In genomic region chr11:128380280-128380604, GRCh38 we compare ENCODE assay signal across 25 cellular contexts.
DNase-seq lines count a peak whose midpoint lies in the region; ATAC-seq and TF ChIP-seq lines count a peak whose summit lies in the region.
"Had no signal": no experiment of that assay in that cellular context is flagged by ENCODE, and none has a peak within 500 bp of the region (broad histone marks: within the 10 kb centered on the region; RNA-seq: fewer than 3 reads in every experiment).

No MANE protein-coding gene starts in this region.

- no peaks in the 10 kb centered on the region for H3K27me3 Mint-ChIP-seq in activated naive CD4-positive, alpha-beta T cell treated with anti-CD3 and anti-CD28 coated beads, Interleukin-2, amount 50 U/mL, for 24 hours
- no peaks in the 10 kb centered on the region for H3K27me3 Mint-ChIP-seq in activated naive CD4-positive, alpha-beta T cell treated with anti-CD3 and anti-CD28 coated beads, Interleukin-2, amount 10 ng/mL, durations not matched to agents 7 days and 5 days
- no peaks in the 10 kb centered on the region for H3K27me3 Mint-ChIP-seq in activated naive CD8-positive, alpha-beta T cell treated with anti-CD3 and anti-CD28 coated beads, Interleukin-2, amount 50 U/mL, for 24 hours
- H3K27me3 Mint-ChIP-seq: naive B cell had no signal

- peaks cover 1% of the 10 kb centered on the region for H3K36me3 Mint-ChIP-seq in activated naive CD4-positive, alpha-beta T cell treated with anti-CD3 and anti-CD28 coated beads, Interleukin-2, amount 50 U/mL, for 24 hours
- peaks cover 17% of the 10 kb centered on the region for H3K36me3 Mint-ChIP-seq in activated naive CD4-positive, alpha-beta T cell treated with anti-CD3 and anti-CD28 coated beads, Interleukin-2, amount 10 ng/mL, durations not matched to agents 7 days and 5 days
- peaks cover 18% of the 10 kb centered on the region for H3K36me3 Mint-ChIP-seq in activated naive CD8-positive, alpha-beta T cell treated with anti-CD3 and anti-CD28 coated beads, Interleukin-2, amount 50 U/mL, for 24 hours (ENCODE audit: low read depth)
- H3K36me3 Mint-ChIP-seq: CD14-positive monocyte had no signal

- peaks cover 25% of the 10 kb centered on the region for H3K4me1 ChIP-seq in PC-3 (ENCODE audit: insufficient read depth, low read length)
- H3K4me1 ChIP-seq in osteoblast (ENCODE audit: insufficient read depth, low read length) = no peaks in the 10 kb centered on the region
- H3K4me1 ChIP-seq in left ventricle myocardium inferior = peaks cover 3% of the 10 kb centered on the region
- H3K4me1 ChIP-seq: adrenal gland, body of pancreas, psoas muscle, SJCRH30, vagina had no signal

- H3K9me3 ChIP-seq in PC-3 (ENCODE audit: low read length) (no peaks in the 10 kb centered on the region), osteoblast (ENCODE audit: low read depth, low read length) (no peaks in the 10 kb centered on the region), left ventricle myocardium inferior (replicated peaks) (peaks cover 20% of the 10 kb centered on the region)
- H3K9me3 ChIP-seq: adrenal gland, body of pancreas, psoas muscle, SJCRH30, vagina had no signal

- peaks cover 48% of the 10 kb centered on the region for H3K4me1 Mint-ChIP-seq in activated naive CD4-positive, alpha-beta T cell treated with anti-CD3 and anti-CD28 coated beads, Interleukin-2, amount 50 U/mL, for 24 hours
- peaks cover 23% of the 10 kb centered on the region for H3K4me1 Mint-ChIP-seq in activated naive CD4-positive, alpha-beta T cell treated with anti-CD3 and anti-CD28 coated beads, Interleukin-2, amount 10 ng/mL, durations not matched to agents 7 days and 5 days
- H3K4me1 Mint-ChIP-seq in activated naive CD8-positive, alpha-beta T cell treated with anti-CD3 and anti-CD28 coated beads, Interleukin-2, amount 50 U/mL, for 24 hours = peaks cover 37% of the 10 kb centered on the region
- H3K4me1 Mint-ChIP-seq: CD14-positive monocyte had no signal

- no peak for DNase-seq in activated naive CD4-positive, alpha-beta T cell treated with anti-CD3 and anti-CD28 coated beads, Interleukin-2, amount 10 ng/mL, durations not matched to agents 7 days and 5 days
- DNase-seq in PC-3 = peak; percentile 36
- no peak for DNase-seq in activated naive CD8-positive, alpha-beta T cell treated with anti-CD3 and anti-CD28 coated beads, Interleukin-2, amount 50 U/mL, for 24 hours
- peak; percentile 3 for DNase-seq in osteoblast (ENCODE audit: insufficient read length, low spot score, missing footprints)
- DNase-seq in left ventricle myocardium inferior = no peak
- DNase-seq: activated effector memory CD4-positive, alpha-beta T cell treated with Interleukin-2 at 50 U/mL for 16 hours; adrenal gland; body of pancreas; HFFc6; left ventricle myocardium superior; MG63; naive B cell; NCI-H1417; NCI-H2081; NCI-H2227 treated with DMSO at 0.1 percent for 48 hours; NCI-H69; psoas muscle; SJCRH30; stimulated activated naive CD4-positive, alpha-beta T cell treated with Interleukin-2 at 50 U/mL for 16 hours had no signal

- TF ChIP-seq CTCF in PC-3 (conservative IDR thresholded peaks at IDR 0.05; ENCODE audit: low read depth, low read length) (no peak), osteoblast (IDR thresholded peaks at IDR 0.05; ENCODE audit: extremely low read depth, low read depth, low read length) (no peak), left ventricle myocardium inferior (IDR thresholded peaks at IDR 0.05; ENCODE audit: borderline replicate concordance) (no peak)

- CTCF ChIA-PET in activated naive CD4-positive, alpha-beta T cell treated with anti-CD3 and anti-CD28 coated beads, Interleukin-2, amount 10 ng/mL, durations not matched to agents 7 days and 5 days (lab: Charles Lee) = interaction anchor here (1.0 kb wide), 1 partner anchor 250 kb away, joined by 3 read pairs; no protein-coding TSS in a partner anchor
- CTCF ChIA-PET in PC-3 (lab: Charles Lee) = no interaction called here

- H3K27ac Mint-ChIP-seq in activated naive CD4-positive, alpha-beta T cell treated with anti-CD3 and anti-CD28 coated beads, Interleukin-2, amount 50 U/mL, for 24 hours = peak overlapping the region; percentile 80
- H3K27ac Mint-ChIP-seq in activated naive CD4-positive, alpha-beta T cell treated with anti-CD3 and anti-CD28 coated beads, Interleukin-2, amount 10 ng/mL, durations not matched to agents 7 days and 5 days = no peak overlapping the region
- peak overlapping the region; percentile 69 for H3K27ac Mint-ChIP-seq in activated naive CD8-positive, alpha-beta T cell treated with anti-CD3 and anti-CD28 coated beads, Interleukin-2, amount 50 U/mL, for 24 hours
- H3K27ac Mint-ChIP-seq: CD14-positive monocyte, HFFc6, mesothelial cell of epicardium had no signal

- H3K4me3 ChIP-seq in PC-3 (ENCODE audit: low read length) (no peak overlapping the region), osteoblast (ENCODE audit: insufficient read depth, low read length) (no peak overlapping the region), left ventricle myocardium inferior (no peak overlapping the region)
- H3K4me3 ChIP-seq: adrenal gland, body of pancreas, MG63, psoas muscle, SJCRH30, vagina had no signal

- POLR2A ChIA-PET in PC-3 (lab: Charles Lee; ENCODE audit: unreplicated experiment) = no interaction called here

- H3K79me2 ChIP-seq in PC-3 (ENCODE audit: low read length) (no peaks in the 10 kb centered on the region), osteoblast (ENCODE audit: insufficient read depth, low read length) (no peaks in the 10 kb centered on the region)

- H3K9me2 ChIP-seq in PC-3 (replicated peaks; ENCODE audit: low read length) = no peaks in the 10 kb centered on the region

- no peaks in the 10 kb centered on the region for H3K27me3 ChIP-seq in PC-3 (ENCODE audit: low read length)
- H3K27me3 ChIP-seq in osteoblast (ENCODE audit: insufficient read depth, low read length) = no peaks in the 10 kb centered on the region
- H3K27me3 ChIP-seq in left ventricle myocardium inferior (ENCODE audit: low read depth) = no peaks in the 10 kb centered on the region
- H3K27me3 ChIP-seq: adrenal gland, body of pancreas, MG63, SJCRH30, vagina had no signal

- intact Hi-C loops in PC-3 (cut with micrococcal nuclease) (no loop called here), left ventricle myocardium inferior (cut with micrococcal nuclease) (no loop called here)

- H3K36me3 ChIP-seq in PC-3 (ENCODE audit: low read depth, low read length) (no peaks in the 10 kb centered on the region), osteoblast (ENCODE audit: insufficient read depth, low read length) (no peaks in the 10 kb centered on the region), left ventricle myocardium inferior (no peaks in the 10 kb centered on the region)
- H3K36me3 ChIP-seq: adrenal gland, MG63, SJCRH30, vagina had no signal

- no peak overlapping the region for H3K27ac ChIP-seq in PC-3 (ENCODE audit: low read length)
- no peak overlapping the region for H3K27ac ChIP-seq in osteoblast (ENCODE audit: low read depth, low read length)
- H3K27ac ChIP-seq in left ventricle myocardium inferior (replicated peaks) = no peak overlapping the region
- H3K27ac ChIP-seq: adrenal gland, body of pancreas, psoas muscle, SJCRH30, vagina had no signal

- no peak overlapping the region for H3K9ac ChIP-seq in PC-3 (ENCODE audit: low read length)

- no TSS peak for BruUV-seq in PC-3 (replicated peaks; lab: Mats Ljungman, UMichigan)

- H2AFZ ChIP-seq in PC-3 (ENCODE audit: low read length) (no peak overlapping the region), osteoblast (ENCODE audit: low read length) (no peak overlapping the region)

- no peaks in the 10 kb centered on the region for H3F3A ChIP-seq in PC-3 (ENCODE audit: low read length, unreplicated experiment)

- H3K4me3 Mint-ChIP-seq in activated naive CD4-positive, alpha-beta T cell treated with anti-CD3 and anti-CD28 coated beads, Interleukin-2, amount 50 U/mL, for 24 hours = no peak overlapping the region
- no peak overlapping the region for H3K4me3 Mint-ChIP-seq in activated naive CD4-positive, alpha-beta T cell treated with anti-CD3 and anti-CD28 coated beads, Interleukin-2, amount 10 ng/mL, durations not matched to agents 7 days and 5 days
- no peak overlapping the region for H3K4me3 Mint-ChIP-seq in activated naive CD8-positive, alpha-beta T cell treated with anti-CD3 and anti-CD28 coated beads, Interleukin-2, amount 50 U/mL, for 24 hours
- H3K4me3 Mint-ChIP-seq: CD14-positive monocyte, HFFc6, mesothelial cell of epicardium, naive B cell had no signal

- H3K4me2 ChIP-seq in PC-3 (ENCODE audit: low read length) (0 out of 2 replicates have a peak overlapping the region, but pooled peaks have one; percentile 7), osteoblast (ENCODE audit: insufficient read depth, low read length) (no peak overlapping the region)

- no peaks in the 10 kb centered on the region for H4K20me1 ChIP-seq in PC-3 (ENCODE audit: low read length)
- H4K20me1 ChIP-seq in osteoblast (ENCODE audit: insufficient read depth, low read length) = no peaks in the 10 kb centered on the region

- peaks cover 6% of the 10 kb centered on the region for H3K9me3 Mint-ChIP-seq in activated naive CD4-positive, alpha-beta T cell treated with anti-CD3 and anti-CD28 coated beads, Interleukin-2, amount 50 U/mL, for 24 hours
- peaks cover 31% of the 10 kb centered on the region for H3K9me3 Mint-ChIP-seq in activated naive CD4-positive, alpha-beta T cell treated with anti-CD3 and anti-CD28 coated beads, Interleukin-2, amount 10 ng/mL, durations not matched to agents 7 days and 5 days
- peaks cover 33% of the 10 kb centered on the region for H3K9me3 Mint-ChIP-seq in activated naive CD8-positive, alpha-beta T cell treated with anti-CD3 and anti-CD28 coated beads, Interleukin-2, amount 50 U/mL, for 24 hours

- ATAC-seq in PC-3 (0 out of 2 replicates have a peak, but pooled peaks have one; percentile 22), GM21528 (IDR thresholded peaks at IDR 0.05; ENCODE audit: low FRiP score, unreplicated experiment) (no peak), HG03378 (IDR thresholded peaks at IDR 0.05; ENCODE audit: unreplicated experiment) (no peak)
- ATAC-seq in activated naive CD8-positive, alpha-beta T cell treated with anti-CD3 and anti-CD28 coated beads, Interleukin-2, amount 50 U/mL, for 24 hours = no peak
- ATAC-seq: body of pancreas, left ventricle myocardium superior, psoas muscle had no signal

Comparison
In these comparisons a context has a peak if more than half of its experiments do, and no peak if none do; other contexts are left out.
1. DNase-seq: peak in PC-3 (single experiment) and osteoblast (single experiment); none in activated naive CD4-positive, alpha-beta T cell treated with anti-CD3 and anti-CD28 coated beads, Interleukin-2, amount 10 ng/mL, durations not matched to agents 7 days and 5 days (single experiment), activated naive CD8-positive, alpha-beta T cell treated with anti-CD3 and anti-CD28 coated beads, Interleukin-2, amount 50 U/mL, for 24 hours (single experiment) and left ventricle myocardium inferior (single experiment).